13 cellular contexts compared by ENCODE assay signal in the genomic region with DNA sequence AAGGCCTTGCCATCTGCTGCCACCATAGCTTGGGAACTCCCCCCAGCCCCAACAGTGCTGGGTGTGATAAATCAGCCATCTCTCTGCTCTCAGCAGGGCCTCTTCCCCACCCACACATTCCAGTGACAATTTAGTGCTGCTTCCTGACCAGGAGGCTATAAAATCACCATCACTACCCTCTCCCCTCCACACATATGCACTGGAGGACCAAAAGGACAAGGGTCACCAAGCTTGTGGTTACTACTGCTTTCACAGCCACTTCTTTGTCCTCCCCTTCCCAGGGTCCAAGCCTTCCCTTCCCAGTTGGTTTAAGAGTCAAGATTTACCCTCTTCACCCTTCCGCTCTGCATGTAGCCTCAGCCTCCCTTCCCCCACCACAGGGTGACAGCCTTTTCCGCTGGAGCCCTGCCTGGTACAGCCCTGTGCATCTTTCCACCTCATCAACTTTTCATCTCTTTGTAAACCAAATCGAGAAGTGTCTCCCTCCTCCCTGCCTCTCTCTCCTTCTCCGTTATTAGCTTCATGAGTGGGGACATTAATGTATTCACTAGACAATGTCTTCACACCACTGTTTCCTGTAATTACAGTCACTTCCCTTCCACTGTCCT. TPM values are rescaled to one million over a fixed set of nuclear protein-coding genes. Genes with fewer than 3 reads are reported as not detected.
A peak's percentile ranks its signal among the peaks of the same experiment; 100 is the strongest.
DNase-seq lines count a peak whose midpoint lies in the region; ATAC-seq, FAIRE-seq and TF ChIP-seq lines count a peak whose summit lies in the region.
"Had no signal": no experiment of that assay in that cellular context is flagged by ENCODE, and none has a peak within 500 bp of the region (broad histone marks: within the 10 kb centered on the region; RNA-seq: fewer than 3 reads in every experiment).

No MANE protein-coding gene starts in this region.

- intact Hi-C loops in thyroid gland (cut with DNase I) = no loop called here

- TF ChIP-seq CTCF in HEK293 (tag by site-specific recombination; IDR thresholded peaks at IDR 0.05) = no peak
- TF ChIP-seq CTCF in thyroid gland (IDR thresholded peaks at IDR 0.05) = no peak

- CTCF ChIA-PET in HEK293 (lab: Yijun Ruan, JAX) = interaction anchor here (0.6 to 1.7 kb wide), 5 partner anchors 19 to 162 kb away, joined by 3 to 4 read pairs (median 3); no protein-coding TSS in a partner anchor
- CTCF ChIA-PET in activated CD4-positive, alpha-beta memory T cell treated with anti-CD3 and anti-CD28 coated beads, Interleukin-2, amount 10 ng/mL, durations not matched to agents 7 days and 5 days (lab: Charles Lee) = interaction anchor here (1.2 to 2.7 kb wide), 4 partner anchors 15 to 95 kb away, joined by 4 to 12 read pairs (median 6); no protein-coding TSS in a partner anchor

- FAIRE-seq in small intestine (lab: Jason Lieb, UNC) = no peak
- FAIRE-seq: D721Med, GM12892 had no signal

- DNase-seq in Caki2 (ENCODE audit: low read depth) (peak; percentile 12), thyroid gland (no peak), small intestine (no peak)
- DNase-seq in activated CD4-positive, alpha-beta memory T cell treated with anti-CD3 and anti-CD28 coated beads, Interleukin-2, amount 10 ng/mL, durations not matched to agents 7 days and 5 days = no peak
- DNase-seq: H7, SHP77 treated with DMSO at 0.1 percent for 48 hours had no signal

- H3K27ac ChIP-seq in HEK293 (ENCODE audit: extremely low read depth, low read depth, low read length) (no peak overlapping the region), mesodermal cell (ENCODE audit: low read depth, low read length, severe bottlenecking) (peak overlapping the region; percentile 78), thyroid gland (no peak overlapping the region), small intestine (ENCODE audit: low read depth in 1 of 2, low read length in 1 of 2) (no peak overlapping the region)
- H3K27ac ChIP-seq: esophagus muscularis mucosa had no signal

- H3K36me3 Mint-ChIP-seq in activated CD4-positive, alpha-beta memory T cell treated with anti-CD3 and anti-CD28 coated beads, Interleukin-2, amount 10 ng/mL, durations not matched to agents 7 days and 5 days (ENCODE audit: low read depth) = peaks cover 43% of the 10 kb centered on the region

- in situ Hi-C loops in Caki2 (cut with HindIII; ENCODE audit: low pct_unique_long_range_greater_than_20kb, low sequenced_read_pairs) = no loop called here

- H3K27me3 ChIP-seq in thyroid gland = no peaks in the 10 kb centered on the region
- no peaks in the 10 kb centered on the region for H3K27me3 ChIP-seq in small intestine (ENCODE audit: control insufficient read depth in 2 of 2, insufficient read depth in 2 of 2, low read length in 2 of 2)
- H3K27me3 ChIP-seq: esophagus muscularis mucosa had no signal

- H3K27ac Mint-ChIP-seq in activated CD4-positive, alpha-beta memory T cell treated with anti-CD3 and anti-CD28 coated beads, Interleukin-2, amount 10 ng/mL, durations not matched to agents 7 days and 5 days = peak overlapping the region; percentile 52

- H3K36me3 ChIP-seq in HEK293 (ENCODE audit: control insufficient read depth in 2 of 2, insufficient read depth in 1 of 2, low read length in 2 of 2) = peaks cover 25 to 39% of the 10 kb centered on the region in 2 experiments
- H3K36me3 ChIP-seq in mesodermal cell (ENCODE audit: control insufficient read depth, insufficient read depth, low read length) = peaks cover 75% of the 10 kb centered on the region
- H3K36me3 ChIP-seq in thyroid gland = peaks cover 12 to 13% of the 10 kb centered on the region in 2 donors
- H3K36me3 ChIP-seq in small intestine (ENCODE audit: control insufficient read depth in 2 of 2, insufficient read depth in 2 of 2, low read length in 2 of 2) = peaks cover 8 to 13% of the 10 kb centered on the region in 2 donors

- H3K27me3 Mint-ChIP-seq in activated CD4-positive, alpha-beta memory T cell treated with anti-CD3 and anti-CD28 coated beads, Interleukin-2, amount 10 ng/mL, durations not matched to agents 7 days and 5 days = no peaks in the 10 kb centered on the region

- TF ChIP-seq POLR2A in thyroid gland (IDR thresholded peaks at IDR 0.05) = no peak

- H3K4me1 ChIP-seq in HEK293 (ENCODE audit: control insufficient read depth, insufficient read depth, low read length) (peaks cover 12% of the 10 kb centered on the region), mesodermal cell (ENCODE audit: control insufficient read depth, insufficient read depth, low read length, poor library complexity, severe bottlenecking) (peaks cover 17% of the 10 kb centered on the region), thyroid gland (peaks cover 0 to 4% of the 10 kb centered on the region in 2 donors), small intestine (ENCODE audit: control insufficient read depth in 2 of 2, insufficient read depth in 1 of 2, low read depth in 1 of 2, low read length in 1 of 2) (peaks cover 0 to 3% of the 10 kb centered on the region in 2 donors)

- 68 to 77% methylated on average over 2 to 4 of the region's 4 CpGs for WGBS in mesodermal cell (ENCODE audit: insufficient coverage in 2 of 2), 2 experiments
- WGBS in thyroid gland, 2 donors = 79 to 82% methylated on average over 4 of the region's 4 CpGs
- WGBS in small intestine, 3 donors = 72 to 86% (median 85%) methylated on average over 4 of the region's 4 CpGs

- ATAC-seq in HG03175 (IDR thresholded peaks at IDR 0.05; ENCODE audit: unreplicated experiment) = no peak

- no peaks in the 10 kb centered on the region for H3K9me3 Mint-ChIP-seq in activated CD4-positive, alpha-beta memory T cell treated with anti-CD3 and anti-CD28 coated beads, Interleukin-2, amount 10 ng/mL, durations not matched to agents 7 days and 5 days

- POLR2A ChIA-PET in HEK293 (lab: Yijun Ruan, JAX) = interaction anchor here (0.6 to 2.3 kb wide), 3 partner anchors 9 to 47 kb away, joined by 3 to 6 read pairs (median 4); a partner anchor contains a TSS
- POLR2A ChIA-PET in activated CD4-positive, alpha-beta memory T cell treated with anti-CD3 and anti-CD28 coated beads, Interleukin-2, amount 10 ng/mL, durations not matched to agents 7 days and 5 days (lab: Charles Lee) = interaction anchor here (1.0 to 2.0 kb wide), 2 partner anchors 9 to 19 kb away, joined by 5 to 14 read pairs; a partner anchor contains a TSS

- H3K4me3 ChIP-seq in HEK293 (ENCODE audit: low read depth, low read length) (no peak overlapping the region), mesodermal cell (ENCODE audit: extremely low read depth, insufficient read depth, low read length, poor library complexity, severe bottlenecking) (no peak overlapping the region), thyroid gland (replicated peaks in 1 of 3) (no peak overlapping the region), small intestine (ENCODE audit: low read depth in 1 of 2, low read length in 2 of 2) (no peak overlapping the region)
- H3K4me3 ChIP-seq: esophagus muscularis mucosa had no signal

- H3K4me3 Mint-ChIP-seq in activated CD4-positive, alpha-beta memory T cell treated with anti-CD3 and anti-CD28 coated beads, Interleukin-2, amount 10 ng/mL, durations not matched to agents 7 days and 5 days = no peak overlapping the region

- no peaks in the 10 kb centered on the region for H3K9me3 ChIP-seq in HEK293 (ENCODE audit: control insufficient read depth, insufficient read depth, low read depth, low read length)
- H3K9me3 ChIP-seq in mesodermal cell (ENCODE audit: control insufficient read depth, low read length) = no peaks in the 10 kb centered on the region
- H3K9me3 ChIP-seq in thyroid gland = no peaks in the 10 kb centered on the region
- no peaks in the 10 kb centered on the region for H3K9me3 ChIP-seq in small intestine (ENCODE audit: control insufficient read depth, low read depth)
- H3K9me3 ChIP-seq: esophagus muscularis mucosa had no signal

- peaks cover 38% of the 10 kb centered on the region for H3K4me1 Mint-ChIP-seq in activated CD4-positive, alpha-beta memory T cell treated with anti-CD3 and anti-CD28 coated beads, Interleukin-2, amount 10 ng/mL, durations not matched to agents 7 days and 5 days

TF ChIP-seq in HEK293, 187 proteins besides CTCF, POLR2A, EP300 and RAD21 (continues in another document):
- no peak for TF ChIP-seq ZNF239 (tag by site-specific recombination; IDR thresholded peaks at IDR 0.05)

RNA-seq across cellular contexts. Expression of a gene that starts 9.4 kb away (rescaled TPM):
- 225 and 270 TPM in 2 replicates for total RNA-seq in Caki2 (2014; rRNA removed; shearing (Covaris generic); ENCODE audit: low replicate concordance)
- total RNA-seq in activated CD4-positive, alpha-beta memory T cell treated with anti-CD3 and anti-CD28 coated beads, Interleukin-2, amount 10 ng/mL, durations not matched to agents 7 days and 5 days = 10 to 100 TPM; 55.0 to 57.5 TPM
- polyA plus RNA-seq in mesodermal cell (2013, experiment 1 of 2) = 205 TPM
- 202 TPM for polyA plus RNA-seq in mesodermal cell (2013, experiment 2 of 2)
- 100 to 1,000 TPM in 2 of 4 donors, 10 to 100 TPM in 2; 75.7 to 215 (median 113) TPM for total RNA-seq in thyroid gland
- polyA plus RNA-seq in small intestine = 100 to 1,000 TPM in 1 of 3 donors, 10 to 100 TPM in 2; 84.0 to 166 (median 87.7) TPM

RNA-seq across cellular contexts. Expression of a gene that starts 15.3 kb away (rescaled TPM):
- 5.5 and 21.9 TPM in 2 replicates for total RNA-seq in Caki2 (2014; rRNA removed; shearing (Covaris generic); ENCODE audit: low replicate concordance)
- 10 to 100 TPM in 1 of 2 experiments, 1 to 10 TPM in 1; 9.4 to 10.4 TPM for total RNA-seq in activated CD4-positive, alpha-beta memory T cell treated with anti-CD3 and anti-CD28 coated beads, Interleukin-2, amount 10 ng/mL, durations not matched to agents 7 days and 5 days
- 10.8 TPM for polyA plus RNA-seq in mesodermal cell (2013, experiment 1 of 2)
- 11.3 TPM for polyA plus RNA-seq in mesodermal cell (2013, experiment 2 of 2)
- total RNA-seq in thyroid gland = 10 to 100 TPM; 11.6 to 20.6 (median 15.4) TPM
- polyA plus RNA-seq in small intestine = 1 to 10 TPM; 4.9 to 9.2 (median 6.5) TPM

RNA-seq across cellular contexts. Expression of a gene that starts 16.7 kb away (rescaled TPM):
- not detected in 2 replicates for total RNA-seq in Caki2 (2014; rRNA removed; shearing (Covaris generic); ENCODE audit: low replicate concordance)
- not detected for total RNA-seq in activated CD4-positive, alpha-beta memory T cell treated with anti-CD3 and anti-CD28 coated beads, Interleukin-2, amount 10 ng/mL, durations not matched to agents 7 days and 5 days
- not detected for polyA plus RNA-seq in mesodermal cell (2013, experiment 1 of 2)
- polyA plus RNA-seq in mesodermal cell (2013, experiment 2 of 2) = not detected
- not detected for total RNA-seq in thyroid gland
- polyA plus RNA-seq in small intestine = not detected
- total RNA-seq: esophagus muscularis mucosa, H7, M059J had no signal

RNA-seq across cellular contexts. Expression of a gene that starts 32.0 kb away (rescaled TPM):
- total RNA-seq in Caki2 (2014; rRNA removed; shearing (Covaris generic); ENCODE audit: low replicate concordance) = 7.6 and 9.5 TPM in 2 replicates
- total RNA-seq in activated CD4-positive, alpha-beta memory T cell treated with anti-CD3 and anti-CD28 coated beads, Interleukin-2, amount 10 ng/mL, durations not matched to agents 7 days and 5 days = 1 to 10 TPM; 1.6 to 2.0 TPM
- polyA plus RNA-seq in mesodermal cell (2013, experiment 1 of 2) = 25.6 TPM
- 20.5 TPM for polyA plus RNA-seq in mesodermal cell (2013, experiment 2 of 2)
- total RNA-seq in thyroid gland = 1 to 10 TPM; 2.9 to 7.8 (median 5.6) TPM
- polyA plus RNA-seq in small intestine = 1 to 10 TPM in 1 of 3 donors, under 1 TPM in 2; 0.22 to 4.2 (median 0.81) TPM

RNA-seq across cellular contexts. Expression of a gene that starts 42.9 kb away (rescaled TPM):
- total RNA-seq in Caki2 (2014; rRNA removed; shearing (Covaris generic); ENCODE audit: low replicate concordance) = 109 and 119 TPM in 2 replicates
- 1 to 10 TPM; 1.2 to 1.3 TPM for total RNA-seq in activated CD4-positive, alpha-beta memory T cell treated with anti-CD3 and anti-CD28 coated beads, Interleukin-2, amount 10 ng/mL, durations not matched to agents 7 days and 5 days
- polyA plus RNA-seq in mesodermal cell (2013, experiment 1 of 2) = 28.9 TPM
- polyA plus RNA-seq in mesodermal cell (2013, experiment 2 of 2) = 32.1 TPM
- 10 to 100 TPM; 18.4 to 40.5 (median 34.8) TPM for total RNA-seq in thyroid gland
- 10 to 100 TPM in 1 of 3 donors, 1 to 10 TPM in 1, under 1 TPM in 1; 0.45 to 15.1 (median 1.9) TPM for polyA plus RNA-seq in small intestine
